Comparison of ENCODE assay signal across 28 cellular contexts in genomic region chr7:17856251-17856650, GRCh38.
"Had no signal": no experiment of that assay in that cellular context is flagged by ENCODE, and none has a peak within 500 bp of the region (broad histone marks: within the 10 kb centered on the region; RNA-seq: fewer than 3 reads in every experiment).

No MANE protein-coding gene starts in this region.

- H3K27me3 Mint-ChIP-seq: dendritic cell treated with granulocyte-macrophage colony-stimulating factor and Interleukin-4, amounts not matched to agents 40 ng/mL and 50 ng/mL, for 4 days; effector memory CD8-positive, alpha-beta T cell had no signal

- H3K27ac Mint-ChIP-seq: dendritic cell treated with granulocyte-macrophage colony-stimulating factor and Interleukin-4, amounts not matched to agents 40 ng/mL and 50 ng/mL, for 4 days; endodermal cell had no signal

- H3K4me3 ChIP-seq: colonic mucosa, coronary artery, dorsolateral prefrontal cortex, esophagus muscularis mucosa, esophagus squamous epithelium, gastrocnemius medialis, gastroesophageal sphincter, heart left ventricle, heart right ventricle had no signal

- H3K27ac ChIP-seq: colonic mucosa, coronary artery, dorsolateral prefrontal cortex, epithelial cell of prostate, esophagus muscularis mucosa, esophagus squamous epithelium, foreskin keratinocyte, gastrocnemius medialis, gastroesophageal sphincter, heart left ventricle, heart right ventricle had no signal

- FAIRE-seq: colon, endometrium, frontal cortex had no signal

- H3K27me3 ChIP-seq: colonic mucosa, dorsolateral prefrontal cortex, esophagus muscularis mucosa, esophagus squamous epithelium, foreskin keratinocyte, gastrocnemius medialis, gastroesophageal sphincter, heart left ventricle, heart right ventricle had no signal

- H3K9me3 ChIP-seq: colonic mucosa had no signal

- ATAC-seq: effector memory CD8-positive, alpha-beta T cell; esophagus mucosa; foreskin keratinocyte; gastrocnemius medialis; gastroesophageal sphincter; heart left ventricle; heart right ventricle had no signal

- H3K4me3 Mint-ChIP-seq: dendritic cell treated with granulocyte-macrophage colony-stimulating factor and Interleukin-4, amounts not matched to agents 40 ng/mL and 50 ng/mL, for 4 days; effector memory CD8-positive, alpha-beta T cell; endodermal cell had no signal

- H3K4me1 Mint-ChIP-seq: endodermal cell had no signal

- DNase-seq: colonic mucosa; cortex of kidney; dermis blood vessel endothelial cell; dorsolateral prefrontal cortex; effector CD4-positive, alpha-beta T cell; effector CD8-positive, alpha-beta T cell; effector memory CD4-positive, alpha-beta T cell; effector memory CD8-positive, alpha-beta T cell; endodermal cell; erythroblast; esophagus squamous epithelium; foreskin fibroblast; foreskin keratinocyte; foreskin melanocyte; gastrocnemius medialis; glutamatergic neuron; head of caudate nucleus; heart left ventricle; heart right ventricle had no signal

- H3K36me3 ChIP-seq: colonic mucosa had no signal

- H3K4me1 ChIP-seq: colonic mucosa, esophagus muscularis mucosa, esophagus squamous epithelium, foreskin keratinocyte, gastrocnemius medialis, gastroesophageal sphincter had no signal
